In the genomic region with DNA sequence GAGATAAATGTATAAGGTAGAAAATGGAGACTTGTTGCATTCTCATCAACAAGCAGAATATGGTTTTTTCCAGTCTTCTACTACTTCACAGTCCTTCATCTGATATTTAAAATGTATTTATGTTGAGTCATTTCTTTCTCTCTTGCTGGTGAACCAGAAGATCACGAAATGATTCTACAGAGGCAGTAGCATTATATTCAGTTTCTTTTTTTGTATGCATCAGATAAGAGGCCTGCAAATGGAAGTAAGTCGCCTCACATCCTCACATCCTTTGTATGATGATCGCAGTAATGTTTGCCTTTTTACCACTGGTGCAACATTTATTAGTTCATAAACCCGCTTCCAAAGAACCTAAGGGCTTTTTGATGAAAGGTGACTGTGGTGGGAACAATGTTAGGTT, we compare ENCODE assay signal across 17 cellular contexts. TPM values are rescaled to one million over a fixed set of nuclear protein-coding genes. Genes with fewer than 3 reads are reported as not detected.
DNase-seq lines count a peak whose midpoint lies in the region; ATAC-seq and TF ChIP-seq lines count a peak whose summit lies in the region.
"Had no signal": no experiment of that assay in that cellular context is flagged by ENCODE, and none has a peak within 500 bp of the region (broad histone marks: within the 10 kb centered on the region; RNA-seq: fewer than 3 reads in every experiment).

No MANE protein-coding gene starts in this region.

- DNase-seq in activated naive CD4-positive, alpha-beta T cell treated with anti-CD3 and anti-CD28 coated beads, Interleukin-2, amount 10 ng/mL, durations not matched to agents 7 days and 5 days: no peak
- no peak for DNase-seq in activated naive CD4-positive, alpha-beta T cell treated with Interleukin-2 at 50 U/mL for 16 hours
- DNase-seq in HCEC 1CT (no peak), lower leg skin (ENCODE audit: low spot score in 2 of 2) (no peak), osteocyte (ENCODE audit: extremely low spot score, unreplicated experiment) (no peak)
- DNase-seq: anterior cingulate cortex; DMS79; effector CD8-positive, alpha-beta T cell; left lung; NCI-H510A; nucleus accumbens; SIG-M5 had no signal

- no peak overlapping the region for H3K4me3 Mint-ChIP-seq in activated naive CD4-positive, alpha-beta T cell treated with anti-CD3 and anti-CD28 coated beads, Interleukin-2, amount 10 ng/mL, durations not matched to agents 7 days and 5 days
- H3K4me3 Mint-ChIP-seq in osteocyte (ENCODE audit: unreplicated experiment): no peak overlapping the region

- WGBS in lower leg skin, 2 donors: 93 to 95% methylated on average over 4 of the region's 4 CpGs

- H3K27ac ChIP-seq in HEK293 (ENCODE audit: extremely low read depth, low read depth, low read length): no peak overlapping the region
- H3K27ac ChIP-seq: left lung had no signal

- ATAC-seq in HG03457 (IDR thresholded peaks at IDR 0.05; ENCODE audit: unreplicated experiment) (peak; percentile 44), GM21526 (IDR thresholded peaks at IDR 0.05; ENCODE audit: low FRiP score, unreplicated experiment) (no peak)
- ATAC-seq: left lung had no signal

- H3K4me3 ChIP-seq in HEK293 (ENCODE audit: low read depth, low read length) (no peak overlapping the region), lower leg skin (ENCODE audit: low read depth, poor library complexity, severe bottlenecking) (no peak overlapping the region)
- H3K4me3 ChIP-seq: left lung had no signal

- no peaks in the 10 kb centered on the region for H3K9me3 Mint-ChIP-seq in activated naive CD4-positive, alpha-beta T cell treated with anti-CD3 and anti-CD28 coated beads, Interleukin-2, amount 10 ng/mL, durations not matched to agents 7 days and 5 days
- no peaks in the 10 kb centered on the region for H3K9me3 Mint-ChIP-seq in osteocyte (ENCODE audit: unreplicated experiment)

- H3K36me3 ChIP-seq in HEK293 (ENCODE audit: control insufficient read depth in 2 of 2, insufficient read depth in 1 of 2, low read length in 2 of 2): peaks cover 30 to 63% of the 10 kb centered on the region in 2 experiments

- intact Hi-C loops in lower leg skin (cut with DNase I; ENCODE audit: low total_unique reads): no loop called here

- POLR2A ChIA-PET in HEK293 (lab: Yijun Ruan, JAX): no interaction called here

- peak overlapping the region; percentile 46 for H3K27ac Mint-ChIP-seq in activated naive CD4-positive, alpha-beta T cell treated with anti-CD3 and anti-CD28 coated beads, Interleukin-2, amount 10 ng/mL, durations not matched to agents 7 days and 5 days
- H3K27ac Mint-ChIP-seq in osteocyte (ENCODE audit: unreplicated experiment): no peak overlapping the region

- peaks cover 45% of the 10 kb centered on the region for H3K36me3 Mint-ChIP-seq in activated naive CD4-positive, alpha-beta T cell treated with anti-CD3 and anti-CD28 coated beads, Interleukin-2, amount 10 ng/mL, durations not matched to agents 7 days and 5 days
- peaks cover 28% of the 10 kb centered on the region for H3K36me3 Mint-ChIP-seq in osteocyte (ENCODE audit: unreplicated experiment)

- TF ChIP-seq POLR2A in lower leg skin (IDR thresholded peaks at IDR 0.05): no peak

- H3K27me3 Mint-ChIP-seq in activated naive CD4-positive, alpha-beta T cell treated with anti-CD3 and anti-CD28 coated beads, Interleukin-2, amount 10 ng/mL, durations not matched to agents 7 days and 5 days: no peaks in the 10 kb centered on the region
- no peaks in the 10 kb centered on the region for H3K27me3 Mint-ChIP-seq in osteocyte (ENCODE audit: unreplicated experiment)

- peaks cover 46% of the 10 kb centered on the region for H3K4me1 Mint-ChIP-seq in activated naive CD4-positive, alpha-beta T cell treated with anti-CD3 and anti-CD28 coated beads, Interleukin-2, amount 10 ng/mL, durations not matched to agents 7 days and 5 days
- H3K4me1 Mint-ChIP-seq in osteocyte (ENCODE audit: unreplicated experiment): no peaks in the 10 kb centered on the region

- H3K4me1 ChIP-seq in HEK293 (ENCODE audit: control insufficient read depth, insufficient read depth, low read length): no peaks in the 10 kb centered on the region
- H3K4me1 ChIP-seq: left lung had no signal

- TF ChIP-seq CTCF in HEK293 (tag by site-specific recombination; IDR thresholded peaks at IDR 0.05) (no peak), lower leg skin (IDR thresholded peaks at IDR 0.05) (no peak), osteocyte (IDR thresholded peaks at IDR 0.05) (no peak)

- H3K9me3 ChIP-seq in HEK293 (ENCODE audit: control insufficient read depth, insufficient read depth, low read depth, low read length): no peaks in the 10 kb centered on the region
- H3K9me3 ChIP-seq: left lung had no signal

- CTCF ChIA-PET in activated naive CD4-positive, alpha-beta T cell treated with anti-CD3 and anti-CD28 coated beads, Interleukin-2, amount 10 ng/mL, durations not matched to agents 7 days and 5 days (lab: Charles Lee): no interaction called here
- CTCF ChIA-PET in HEK293 (lab: Yijun Ruan, JAX): interaction anchor here (1.0 to 1.2 kb wide), 2 partner anchors 109 to 250 kb away, joined by 3 to 4 read pairs; no protein-coding TSS in a partner anchor

TF ChIP-seq in HEK293, 187 proteins besides CTCF, POLR2A, EP300 and RAD21:
- peak; percentile 82; the same call in 1 of the 2 replicates for TF ChIP-seq SCRT2 (tag by site-specific recombination; IDR thresholded peaks at IDR 0.05)
- no peak for TF ChIP-seq ZEB2 (tag by site-specific recombination; IDR thresholded peaks at IDR 0.05)

RNA-seq across cellular contexts. Expression of gene IL13, which starts 22.1 kb away (rescaled TPM):
- not detected for total RNA-seq in lower leg skin
- not detected in 2 replicates for total RNA-seq in osteocyte
- total RNA-seq: glomerular endothelial cell, left lung, MCF 10A had no signal

RNA-seq across cellular contexts. Expression of gene IL4, which starts 37.9 kb away (rescaled TPM):
- total RNA-seq in lower leg skin (not detected), osteocyte (not detected in 2 replicates)
- total RNA-seq: glomerular endothelial cell, left lung, MCF 10A had no signal
